In the genomic region with DNA sequence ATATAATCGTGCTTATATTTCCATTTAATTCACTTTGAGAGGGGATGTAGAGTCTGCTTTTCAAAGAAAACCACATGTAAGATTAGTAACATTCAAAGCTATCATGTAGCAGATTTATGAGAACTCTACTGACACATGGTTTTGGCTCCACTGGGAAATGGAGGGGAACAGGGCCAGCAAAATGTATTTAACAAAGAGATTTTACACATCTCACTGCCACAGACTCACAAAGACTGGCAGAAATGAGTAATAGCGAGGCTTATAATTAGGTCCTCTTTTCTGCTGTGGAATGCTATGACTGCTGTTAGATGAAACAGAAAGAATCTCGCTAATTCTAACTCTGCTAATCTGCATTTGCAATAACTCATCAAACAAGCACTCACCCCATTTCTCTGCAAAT, we compare ENCODE assay signal across 10 cellular contexts. TPM values are rescaled to one million over a fixed set of nuclear protein-coding genes. Genes with fewer than 3 reads are reported as not detected.
DNase-seq lines count a peak whose midpoint lies in the region; ATAC-seq and TF ChIP-seq lines count a peak whose summit lies in the region.
"Had no signal": no experiment of that assay in that cellular context is flagged by ENCODE, and none has a peak within 500 bp of the region (broad histone marks: within the 10 kb centered on the region; RNA-seq: fewer than 3 reads in every experiment).

No MANE protein-coding gene starts in this region.

- no peak for TF ChIP-seq POLR2A in body of pancreas (IDR thresholded peaks at IDR 0.05)

- peak overlapping the region in 3 of 4 donors; percentile 53 to 99 (median 57) for H3K27ac ChIP-seq in body of pancreas
- peak overlapping the region; percentile 25 to 45 for H3K27ac ChIP-seq in thoracic aorta

- peak; percentile 5 to 65 for ATAC-seq in activated naive CD4-positive, alpha-beta T cell treated with anti-CD3 and anti-CD28 coated beads, Interleukin-2, amount 50 U/mL, for 72 hours
- ATAC-seq in HG02938 (IDR thresholded peaks at IDR 0.05; ENCODE audit: unreplicated experiment): peak; percentile 27
- ATAC-seq in body of pancreas: no peak
- no peak for ATAC-seq in thoracic aorta (ENCODE audit: insufficient number of reproducible peaks, low FRiP score, low read depth)
- ATAC-seq: CD8-positive, alpha-beta T cell had no signal

- no peak overlapping the region for H3K4me3 ChIP-seq in body of pancreas
- H3K4me3 ChIP-seq in thoracic aorta: peak overlapping the region; percentile 50

- 24 to 39% methylated on average over 3 of the region's 3 CpGs for WGBS in body of pancreas, 2 donors

- TF ChIP-seq CTCF in body of pancreas (IDR thresholded peaks at IDR 0.05) (no peak), thoracic aorta (IDR thresholded peaks at IDR 0.05) (no peak)

- H3K36me3 ChIP-seq in body of pancreas (replicated peaks in 1 of 2; ENCODE audit: insufficient read depth in 1 of 2, low read depth in 2 of 2) (no peaks in the 10 kb centered on the region), thoracic aorta (peaks cover 3% of the 10 kb centered on the region)

- H3K27ac Mint-ChIP-seq in activated naive CD4-positive, alpha-beta T cell treated with anti-CD3 and anti-CD28 coated beads, Interleukin-2, amount 50 U/mL, for 72 hours: peak overlapping the region in 1 of 2 donors; percentile 44
- H3K27ac Mint-ChIP-seq: CD8-positive, alpha-beta T cell had no signal

- intact Hi-C loops in body of pancreas (cut with DNase I): loop anchor here (10.0 kb wide), 1 partner anchor 52 kb away; no protein-coding TSS in a partner anchor

- H3K27me3 ChIP-seq in body of pancreas: no peaks in the 10 kb centered on the region
- H3K27me3 ChIP-seq in thoracic aorta (replicated peaks; ENCODE audit: insufficient read depth): no peaks in the 10 kb centered on the region

- H3K9me3 ChIP-seq in body of pancreas (no peaks in the 10 kb centered on the region), thoracic aorta (no peaks in the 10 kb centered on the region)

- DNase-seq in activated naive CD4-positive, alpha-beta T cell treated with anti-CD3 and anti-CD28 coated beads, Interleukin-2, amount 50 U/mL, for 72 hours (ENCODE audit: low spot score in 2 of 2): no peak
- no peak for DNase-seq in activated naive CD4-positive, alpha-beta T cell (lab: John Stamatoyannopoulos, UW)
- DNase-seq in body of pancreas: no peak
- no peak for DNase-seq in thoracic aorta (ENCODE audit: low spot score)
- DNase-seq in cerebellum (ENCODE audit: low spot score): no peak
- no peak for DNase-seq in NCI-H510A treated with DMSO at 0.1 percent for 48 hours (lab: John Stamatoyannopoulos, UW)
- DNase-seq in NCI-H2029 treated with DMSO at 0.1 percent for 48 hours (lab: John Stamatoyannopoulos, UW): no peak
- DNase-seq: CD8-positive, alpha-beta T cell; stimulated activated CD4-positive, alpha-beta T cell treated with anti-CD3 and anti-CD28 coated beads, Interleukin-4, amount 100 ng/mL, for 24 hours had no signal

- H3K4me1 ChIP-seq in body of pancreas (peaks cover 85% of the 10 kb centered on the region), thoracic aorta (ENCODE audit: control insufficient read depth in 1 of 2, low read depth in 2 of 2) (peaks cover 23 to 57% of the 10 kb centered on the region in 2 donors)

- no peaks in the 10 kb centered on the region for H3K9me3 Mint-ChIP-seq in activated naive CD4-positive, alpha-beta T cell treated with anti-CD3 and anti-CD28 coated beads, Interleukin-2, amount 50 U/mL, for 72 hours
- H3K9me3 Mint-ChIP-seq: CD8-positive, alpha-beta T cell had no signal

- H3K36me3 Mint-ChIP-seq in activated naive CD4-positive, alpha-beta T cell treated with anti-CD3 and anti-CD28 coated beads, Interleukin-2, amount 50 U/mL, for 72 hours: peaks cover 7 to 32% of the 10 kb centered on the region in 2 donors

RNA-seq across cellular contexts. Expression of gene DAP, which starts 4.5 kb away (rescaled TPM):
- 10 to 100 TPM; 21.9 to 37.7 TPM for total RNA-seq in activated naive CD4-positive, alpha-beta T cell treated with anti-CD3 and anti-CD28 coated beads, Interleukin-2, amount 50 U/mL, for 72 hours
- total RNA-seq in body of pancreas (100 to 1,000 TPM in 1 of 2 donors, 10 to 100 TPM in 1; 93.6 to 112 TPM), thoracic aorta (100 to 1,000 TPM in 1 of 2 donors, 10 to 100 TPM in 1; 79.6 to 113 TPM), cerebellum (17.4 TPM)

Comparison
In these comparisons a context has a peak if more than half of its experiments do, and no peak if none do; other contexts are left out.
1. ATAC-seq: peak in activated naive CD4-positive, alpha-beta T cell treated with anti-CD3 and anti-CD28 coated beads, Interleukin-2, amount 50 U/mL, for 72 hours (2 of 2) and HG02938 (single experiment); none in body of pancreas (single experiment) and thoracic aorta (single experiment).